In genomic region chr11:75428301-75428724, GRCh38 we compare ENCODE assay signal across 8 cellular contexts. TPM values are rescaled to one million over a fixed set of nuclear protein-coding genes. Genes with fewer than 3 reads are reported as not detected.
DNase-seq lines count a peak whose midpoint lies in the region; ATAC-seq and TF ChIP-seq lines count a peak whose summit lies in the region.

No MANE protein-coding gene starts in this region.

- H3K27ac Mint-ChIP-seq in activated CD8-positive, alpha-beta T cell treated with anti-CD3 and anti-CD28 coated beads, Interleukin-2, amount 10 ng/mL, durations not matched to agents 7 days and 5 days: no peak overlapping the region
- no peak overlapping the region for H3K27ac Mint-ChIP-seq in mesothelial cell of epicardium

- H3K4me1 ChIP-seq in ectodermal cell (ENCODE audit: control insufficient read depth, insufficient read depth, low read length): peaks cover 15% of the 10 kb centered on the region

- peaks cover 43% of the 10 kb centered on the region for H3K27me3 Mint-ChIP-seq in activated CD8-positive, alpha-beta T cell treated with anti-CD3 and anti-CD28 coated beads, Interleukin-2, amount 10 ng/mL, durations not matched to agents 7 days and 5 days (ENCODE audit: low read depth)
- peaks cover 60% of the 10 kb centered on the region for H3K27me3 Mint-ChIP-seq in mesothelial cell of epicardium (ENCODE audit: low read depth)

- H3K4me1 Mint-ChIP-seq in activated CD8-positive, alpha-beta T cell treated with anti-CD3 and anti-CD28 coated beads, Interleukin-2, amount 10 ng/mL, durations not matched to agents 7 days and 5 days (ENCODE audit: low read depth): peaks cover 16% of the 10 kb centered on the region
- peaks cover 9% of the 10 kb centered on the region for H3K4me1 Mint-ChIP-seq in mesothelial cell of epicardium

- in situ Hi-C loops in ACHN (cut with HindIII; ENCODE audit: low pct_ligation_motif_present, low pct_unique_long_range_greater_than_20kb, low sequenced_read_pairs): no loop called here

- H3K27me3 ChIP-seq in MG63: peaks cover 5% of the 10 kb centered on the region; the same call in 1 of the 2 replicates
- peaks cover 58% of the 10 kb centered on the region for H3K27me3 ChIP-seq in ectodermal cell (ENCODE audit: control insufficient read depth, insufficient read depth, low read length, poor library complexity, severe bottlenecking)

- no peaks in the 10 kb centered on the region for H3K36me3 ChIP-seq in MG63
- no peaks in the 10 kb centered on the region for H3K36me3 ChIP-seq in ectodermal cell (ENCODE audit: control insufficient read depth, insufficient read depth, low read length)

- POLR2A ChIA-PET in activated CD8-positive, alpha-beta T cell treated with anti-CD3 and anti-CD28 coated beads, Interleukin-2, amount 10 ng/mL, durations not matched to agents 7 days and 5 days (lab: Charles Lee): no interaction called here

- DNase-seq in MG63 (peak; percentile 94), mesothelial cell of epicardium (ENCODE audit: low spot score in 2 of 2, unreplicated experiment in 2 of 2) (no peak), ACHN (no peak), NCI-H1694 treated with DMSO at 0.1 percent for 48 hours (lab: John Stamatoyannopoulos, UW) (no peak)
- peak; percentile 59 for DNase-seq in activated CD8-positive, alpha-beta T cell treated with anti-CD3 and anti-CD28 coated beads, Interleukin-2, amount 10 ng/mL, durations not matched to agents 7 days and 5 days
- DNase-seq in stimulated activated CD8-positive, alpha-beta memory T cell treated with anti-CD3 and anti-CD28 coated beads, Interleukin-15, amount 100 ng/mL, for 48 hours (ENCODE audit: low read depth in 2 of 2): peak; percentile 38 to 73

- peak; percentile 84 for ATAC-seq in GM18511 (IDR thresholded peaks at IDR 0.05; ENCODE audit: unreplicated experiment)
- ATAC-seq in activated CD8-positive, alpha-beta T cell treated with anti-CD3 and anti-CD28 coated beads, Interleukin-2, amount 10 ng/mL, durations not matched to agents 7 days and 5 days: peak; percentile 33

- H3K27ac ChIP-seq in ectodermal cell (ENCODE audit: insufficient read depth, low read depth, low read length, poor library complexity, severe bottlenecking): no peak overlapping the region

- peak overlapping the region; percentile 55 for H3K4me3 ChIP-seq in MG63
- peak overlapping the region; percentile 1 for H3K4me3 ChIP-seq in ectodermal cell (ENCODE audit: insufficient read depth, low read depth, low read length)

- WGBS in ectodermal cell, 2 experiments: 67% methylated on average over 30 of the region's 30 CpGs

- H3K36me3 Mint-ChIP-seq in activated CD8-positive, alpha-beta T cell treated with anti-CD3 and anti-CD28 coated beads, Interleukin-2, amount 10 ng/mL, durations not matched to agents 7 days and 5 days (ENCODE audit: low read depth): peaks cover 6% of the 10 kb centered on the region
- peaks cover 7% of the 10 kb centered on the region for H3K36me3 Mint-ChIP-seq in mesothelial cell of epicardium

- H3K9me3 ChIP-seq in MG63 (no peaks in the 10 kb centered on the region), ectodermal cell (ENCODE audit: control insufficient read depth, low read length) (no peaks in the 10 kb centered on the region)

- TF ChIP-seq CTCF in mesothelial cell of epicardium (IDR thresholded peaks at IDR 0.05; ENCODE audit: unreplicated experiment): no peak

- peaks cover 4% of the 10 kb centered on the region for H3K9me3 Mint-ChIP-seq in activated CD8-positive, alpha-beta T cell treated with anti-CD3 and anti-CD28 coated beads, Interleukin-2, amount 10 ng/mL, durations not matched to agents 7 days and 5 days (ENCODE audit: insufficient read depth)
- peaks cover 7% of the 10 kb centered on the region for H3K9me3 Mint-ChIP-seq in mesothelial cell of epicardium

- CTCF ChIA-PET in activated CD8-positive, alpha-beta T cell treated with anti-CD3 and anti-CD28 coated beads, Interleukin-2, amount 10 ng/mL, durations not matched to agents 7 days and 5 days (lab: Charles Lee): interaction anchor here (0.9 to 1.2 kb wide), 2 partner anchors 20 to 152 kb away, joined by 3 read pairs; no protein-coding TSS in a partner anchor

- H3K4me3 Mint-ChIP-seq in activated CD8-positive, alpha-beta T cell treated with anti-CD3 and anti-CD28 coated beads, Interleukin-2, amount 10 ng/mL, durations not matched to agents 7 days and 5 days: no peak overlapping the region
- H3K4me3 Mint-ChIP-seq in mesothelial cell of epicardium: peak overlapping the region; percentile 10

RNA-seq across cellular contexts. Expression of gene KLHL35, which starts 4.7 kb away (rescaled TPM):
- 0.12 and 3.9 TPM in 2 replicates for total RNA-seq in MG63 (2014; rRNA removed; shearing (Covaris generic); ENCODE audit: low replicate concordance)
- under 1 TPM; 0.26 to 0.31 TPM for total RNA-seq in activated CD8-positive, alpha-beta T cell treated with anti-CD3 and anti-CD28 coated beads, Interleukin-2, amount 10 ng/mL, durations not matched to agents 7 days and 5 days
- polyA plus RNA-seq in ectodermal cell (2013, experiment 1 of 4): 1.8 TPM
- 2.0 TPM for polyA plus RNA-seq in ectodermal cell (2013, experiment 2 of 4)
- polyA plus RNA-seq in ectodermal cell (2013, experiment 3 of 4): 2.9 TPM
- polyA plus RNA-seq in ectodermal cell (2013, experiment 4 of 4): 3.6 TPM
- total RNA-seq in mesothelial cell of epicardium: 0.38 to 0.67 TPM (median 0.59 TPM) in 3 replicates

RNA-seq across cellular contexts. Expression of gene RPS3, which starts 29.0 kb away (rescaled TPM):
- 2,205 and 3,444 TPM in 2 replicates for total RNA-seq in MG63 (2014; rRNA removed; shearing (Covaris generic); ENCODE audit: low replicate concordance)
- total RNA-seq in activated CD8-positive, alpha-beta T cell treated with anti-CD3 and anti-CD28 coated beads, Interleukin-2, amount 10 ng/mL, durations not matched to agents 7 days and 5 days: 1,000 to 10,000 TPM; 2,820 to 2,871 TPM
- 3,603 TPM for polyA plus RNA-seq in ectodermal cell (2013, experiment 1 of 4)
- polyA plus RNA-seq in ectodermal cell (2013, experiment 2 of 4): 3,682 TPM
- polyA plus RNA-seq in ectodermal cell (2013, experiment 3 of 4): 3,548 TPM
- 4,018 TPM for polyA plus RNA-seq in ectodermal cell (2013, experiment 4 of 4)
- 2,848 to 2,954 TPM (median 2,936 TPM) in 3 replicates for total RNA-seq in mesothelial cell of epicardium

Comparison
In these comparisons a context has a peak if more than half of its experiments do, and no peak if none do; other contexts are left out.
1. DNase-seq: peak in MG63 (single experiment), activated CD8-positive, alpha-beta T cell treated with anti-CD3 and anti-CD28 coated beads, Interleukin-2, amount 10 ng/mL, durations not matched to agents 7 days and 5 days (single experiment) and stimulated activated CD8-positive, alpha-beta memory T cell treated with anti-CD3 and anti-CD28 coated beads, Interleukin-15, amount 100 ng/mL, for 48 hours (2 of 2); none in mesothelial cell of epicardium (0 of 2), ACHN (single experiment) and NCI-H1694 treated with DMSO at 0.1 percent for 48 hours (single experiment).